In the genomic region with DNA sequence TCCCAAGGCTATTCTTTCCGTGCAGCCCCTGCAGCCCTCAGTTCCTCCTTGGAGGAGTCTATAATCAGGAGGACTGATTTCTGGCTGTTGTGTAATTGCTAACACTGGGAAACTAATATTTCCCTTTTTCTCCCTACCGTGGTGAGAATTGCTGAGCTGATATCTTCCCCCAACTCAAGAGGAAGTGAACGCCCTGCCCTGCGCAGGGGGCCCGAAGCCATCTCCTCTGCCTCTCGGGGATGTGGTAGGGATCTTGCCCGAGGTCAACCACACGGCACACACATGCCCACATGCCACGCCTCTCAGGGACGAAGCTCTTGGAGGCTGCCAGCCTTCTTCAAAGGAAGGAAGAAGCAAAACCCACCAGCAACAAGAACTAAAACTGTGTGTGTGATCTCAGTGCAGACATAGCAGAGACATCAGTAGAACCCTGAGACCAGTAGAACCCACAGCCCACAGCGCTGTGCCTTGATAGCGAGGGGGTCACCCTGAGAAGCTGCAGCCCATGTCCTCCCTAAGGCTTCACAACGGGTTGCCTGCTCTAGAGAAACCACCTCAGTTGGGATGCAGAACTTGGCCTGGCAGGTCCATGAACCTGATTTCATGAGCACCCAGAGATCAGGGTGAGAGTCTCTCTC, we compare ENCODE assay signal across 9 cellular contexts. TPM values are rescaled to one million over a fixed set of nuclear protein-coding genes. Genes with fewer than 3 reads are reported as not detected.
A peak's percentile ranks its signal among the peaks of the same experiment; 100 is the strongest.
DNase-seq lines count a peak whose midpoint lies in the region; ATAC-seq, FAIRE-seq and TF ChIP-seq lines count a peak whose summit lies in the region.
"Had no signal": no experiment of that assay in that cellular context is flagged by ENCODE, and none has a peak within 500 bp of the region (broad histone marks: within the 10 kb centered on the region; RNA-seq: fewer than 3 reads in every experiment).

No MANE protein-coding gene starts in this region.

- no peak overlapping the region for H3K27ac Mint-ChIP-seq in activated T-helper 1 cell treated with anti-CD3 and anti-CD28 coated beads, Interleukin-12 subunit alpha, Interleukin-12 subunit beta, Interleukin-2, Interleukin-4 antibody, amounts not matched to agents 30 ng/mL and 10 ng/mL and 1 ng/mL, durations not matched to agents 14 hours and 24 hours and 36 hours

- H3K27me3 Mint-ChIP-seq in activated T-helper 1 cell treated with anti-CD3 and anti-CD28 coated beads, Interleukin-12 subunit alpha, Interleukin-12 subunit beta, Interleukin-2, Interleukin-4 antibody, amounts not matched to agents 30 ng/mL and 10 ng/mL and 1 ng/mL, durations not matched to agents 14 hours and 24 hours and 36 hours (ENCODE audit: insufficient read depth), result peaks cover 4% of the 10 kb centered on the region

- H3K36me3 ChIP-seq in kidney (ENCODE audit: control insufficient read depth in 1 of 2, insufficient read depth in 2 of 2, low read length in 2 of 2) (no peaks in the 10 kb centered on the region), testis (ENCODE audit: low read depth, missing control alignments) (no peaks in the 10 kb centered on the region)

- H3K9me3 ChIP-seq in kidney (ENCODE audit: control insufficient read depth in 1 of 2, low read length in 2 of 2) (no peaks in the 10 kb centered on the region), testis (no peaks in the 10 kb centered on the region)

- no peak for TF ChIP-seq POLR2A in testis (IDR thresholded peaks at IDR 0.05)

- WGBS in testis, 2 donors, result 71 to 83% methylated on average over 13 of the region's 13 CpGs

- no peak for FAIRE-seq in kidney (lab: Jason Lieb, UNC)
- no peak for FAIRE-seq in GM19239 (lab: Jason Lieb, UNC)

- TF ChIP-seq CTCF in kidney (IDR thresholded peaks at IDR 0.05; ENCODE audit: borderline replicate concordance, extremely low read depth, insufficient read depth) (no peak), testis (IDR thresholded peaks at IDR 0.05) (no peak)

- H3K36me3 Mint-ChIP-seq in activated T-helper 1 cell treated with anti-CD3 and anti-CD28 coated beads, Interleukin-12 subunit alpha, Interleukin-12 subunit beta, Interleukin-2, Interleukin-4 antibody, amounts not matched to agents 30 ng/mL and 10 ng/mL and 1 ng/mL, durations not matched to agents 14 hours and 24 hours and 36 hours (ENCODE audit: low read depth), result no peaks in the 10 kb centered on the region

- no peaks in the 10 kb centered on the region for H3K9me3 Mint-ChIP-seq in activated T-helper 1 cell treated with anti-CD3 and anti-CD28 coated beads, Interleukin-12 subunit alpha, Interleukin-12 subunit beta, Interleukin-2, Interleukin-4 antibody, amounts not matched to agents 30 ng/mL and 10 ng/mL and 1 ng/mL, durations not matched to agents 14 hours and 24 hours and 36 hours

- no peaks in the 10 kb centered on the region for H3K27me3 ChIP-seq in testis

- ATAC-seq in HG03378 (IDR thresholded peaks at IDR 0.05; ENCODE audit: unreplicated experiment), result no peak

- H3K4me1 ChIP-seq in kidney (ENCODE audit: control insufficient read depth in 1 of 2, insufficient read depth in 1 of 2, low read depth in 1 of 2, low read length in 2 of 2), result no peaks in the 10 kb centered on the region
- no peaks in the 10 kb centered on the region for H3K4me1 ChIP-seq in testis

- H3K9ac ChIP-seq in kidney (ENCODE audit: low read length in 2 of 2), result no peak overlapping the region

- DNase-seq in activated gamma-delta T cell treated with Interleukin-2 at 50 U/mL for 16 hours, result peak; percentile 45
- no peak for DNase-seq in activated gamma-delta T cell (lab: John Stamatoyannopoulos, UW)
- peak; percentile 4 for DNase-seq in activated T-helper 1 cell treated with anti-CD3 and anti-CD28 coated beads, Interleukin-12 subunit alpha, Interleukin-12 subunit beta, Interleukin-2, Interleukin-4 antibody, amounts not matched to agents 30 ng/mL and 10 ng/mL and 1 ng/mL, durations not matched to agents 14 hours and 24 hours and 36 hours (ENCODE audit: low spot score)
- DNase-seq in kidney, result peak; percentile 79
- peak; percentile 29 for DNase-seq in testis
- DNase-seq in GM19239 (ENCODE audit: insufficient read length, low spot score), result no peak
- DNase-seq in NCI-H748 (lab: John Stamatoyannopoulos, UW; ENCODE audit: unreplicated experiment), result no peak
- DNase-seq: ACHN had no signal

- peaks cover 19% of the 10 kb centered on the region for H3K4me1 Mint-ChIP-seq in activated T-helper 1 cell treated with anti-CD3 and anti-CD28 coated beads, Interleukin-12 subunit alpha, Interleukin-12 subunit beta, Interleukin-2, Interleukin-4 antibody, amounts not matched to agents 30 ng/mL and 10 ng/mL and 1 ng/mL, durations not matched to agents 14 hours and 24 hours and 36 hours (ENCODE audit: low read depth)

- intact Hi-C loops in activated T-helper 1 cell treated with anti-CD3 and anti-CD28 coated beads, Interleukin-12 subunit alpha, Interleukin-12 subunit beta, Interleukin-2, Interleukin-4 antibody, amounts not matched to agents 30 ng/mL and 10 ng/mL and 1 ng/mL, durations not matched to agents 14 hours and 24 hours and 36 hours (cut with micrococcal nuclease), result no loop called here
- intact Hi-C loops in kidney (cut with DNase I) (no loop called here), testis (cut with DNase I; ENCODE audit: low total_unique reads) (no loop called here)

- H3K27ac ChIP-seq in kidney (ENCODE audit: low read depth in 2 of 2, low read length in 2 of 2) (no peak overlapping the region), testis (no peak overlapping the region)

- H3K4me3 Mint-ChIP-seq in activated T-helper 1 cell treated with anti-CD3 and anti-CD28 coated beads, Interleukin-12 subunit alpha, Interleukin-12 subunit beta, Interleukin-2, Interleukin-4 antibody, amounts not matched to agents 30 ng/mL and 10 ng/mL and 1 ng/mL, durations not matched to agents 14 hours and 24 hours and 36 hours, result no peak overlapping the region

- H3K4me3 ChIP-seq in kidney (ENCODE audit: low read length in 2 of 2) (no peak overlapping the region), testis (no peak overlapping the region)

RNA-seq across cellular contexts. Expression of gene ULK2, which starts 8.9 kb away (rescaled TPM):
- total RNA-seq in activated T-helper 1 cell treated with anti-CD3 and anti-CD28 coated beads, Interleukin-12 subunit alpha, Interleukin-12 subunit beta, Interleukin-2, Interleukin-4 antibody, amounts not matched to agents 30 ng/mL and 10 ng/mL and 1 ng/mL, durations not matched to agents 14 hours and 24 hours and 36 hours, result 17.8 and 18.6 TPM in 2 replicates
- 16.3 TPM for total RNA-seq in kidney
- polyA plus RNA-seq in kidney (ENCODE audit: insufficient read depth, low read depth, low replicate concordance), result 6.6 TPM
- 10 to 100 TPM; 69.2 to 87.2 TPM for total RNA-seq in testis
- polyA plus RNA-seq in testis (ENCODE audit: insufficient read depth, low read depth, low replicate concordance), result 112 TPM

Comparison
In these comparisons a context has a peak if more than half of its experiments do, and no peak if none do; other contexts are left out.
1. DNase-seq: peak in activated gamma-delta T cell treated with Interleukin-2 at 50 U/mL for 16 hours (single experiment), activated T-helper 1 cell treated with anti-CD3 and anti-CD28 coated beads, Interleukin-12 subunit alpha, Interleukin-12 subunit beta, Interleukin-2, Interleukin-4 antibody, amounts not matched to agents 30 ng/mL and 10 ng/mL and 1 ng/mL, durations not matched to agents 14 hours and 24 hours and 36 hours (single experiment), kidney (single experiment) and testis (single experiment); none in activated gamma-delta T cell (single experiment), GM19239 (single experiment) and NCI-H748 (single experiment).